ENCODE assay signal across 24 cellular contexts in the genomic region with DNA sequence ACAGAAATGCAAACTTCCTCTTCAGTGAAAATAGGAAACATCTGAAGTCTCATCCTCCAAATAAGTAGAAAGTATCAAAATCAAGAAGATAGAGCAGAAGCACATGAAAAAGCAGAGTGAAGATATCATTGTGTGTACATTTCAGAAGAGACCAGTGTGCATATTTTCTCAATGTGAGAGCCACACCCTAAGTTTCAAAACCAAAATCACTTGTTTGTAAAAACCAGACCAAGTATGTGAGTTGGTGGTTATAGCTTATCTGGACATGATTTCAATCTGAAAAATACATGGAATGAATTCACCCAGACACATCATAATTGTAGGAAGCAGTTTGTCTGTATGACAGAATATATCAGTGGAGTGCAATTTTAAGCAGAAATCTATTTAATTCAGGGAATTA.
"Had no signal": no experiment of that assay in that cellular context is flagged by ENCODE, and none has a peak within 500 bp of the region (broad histone marks: within the 10 kb centered on the region; RNA-seq: fewer than 3 reads in every experiment).

No MANE protein-coding gene starts in this region.

- ATAC-seq: effector memory CD8-positive, alpha-beta T cell; esophagus mucosa; gastrocnemius medialis; heart right ventricle; left cardiac atrium; left lung; left ventricle myocardium superior; lower lobe of right lung; mucosa of descending colon had no signal

- H3K27ac Mint-ChIP-seq: dendritic cell treated with granulocyte-macrophage colony-stimulating factor and Interleukin-4, amounts not matched to agents 40 ng/mL and 50 ng/mL, for 4 days; effector memory CD8-positive, alpha-beta T cell; endodermal cell; mesothelial cell of epicardium; naive B cell had no signal

- H3K4me3 Mint-ChIP-seq: dendritic cell treated with granulocyte-macrophage colony-stimulating factor and Interleukin-4, amounts not matched to agents 40 ng/mL and 50 ng/mL, for 4 days; effector memory CD8-positive, alpha-beta T cell; endodermal cell; mesothelial cell of epicardium; naive B cell had no signal

- H3K36me3 Mint-ChIP-seq: mesothelial cell of epicardium, naive B cell had no signal

- DNase-seq: colonic mucosa; cortex of kidney; effector CD8-positive, alpha-beta T cell; effector memory CD8-positive, alpha-beta T cell; endodermal cell; erythroblast; esophagus squamous epithelium; foreskin fibroblast; foreskin melanocyte; gastrocnemius medialis; glutamatergic neuron; head of caudate nucleus; heart right ventricle; hippocampal formation; left cardiac atrium; left lung; left ventricle myocardium superior; lower lobe of right lung; mesenchymal stem cell; mucosa of descending colon; naive B cell had no signal

- H3K27me3 Mint-ChIP-seq: dendritic cell treated with granulocyte-macrophage colony-stimulating factor and Interleukin-4, amounts not matched to agents 40 ng/mL and 50 ng/mL, for 4 days; effector memory CD8-positive, alpha-beta T cell; naive B cell had no signal

- H3K4me1 Mint-ChIP-seq: endodermal cell, mesothelial cell of epicardium, naive B cell had no signal

- H3K9me3 Mint-ChIP-seq: dendritic cell treated with granulocyte-macrophage colony-stimulating factor and Interleukin-4, amounts not matched to agents 40 ng/mL and 50 ng/mL, for 4 days; endodermal cell had no signal
